Comparison of ENCODE assay signal across 8 cellular contexts in the genomic region with DNA sequence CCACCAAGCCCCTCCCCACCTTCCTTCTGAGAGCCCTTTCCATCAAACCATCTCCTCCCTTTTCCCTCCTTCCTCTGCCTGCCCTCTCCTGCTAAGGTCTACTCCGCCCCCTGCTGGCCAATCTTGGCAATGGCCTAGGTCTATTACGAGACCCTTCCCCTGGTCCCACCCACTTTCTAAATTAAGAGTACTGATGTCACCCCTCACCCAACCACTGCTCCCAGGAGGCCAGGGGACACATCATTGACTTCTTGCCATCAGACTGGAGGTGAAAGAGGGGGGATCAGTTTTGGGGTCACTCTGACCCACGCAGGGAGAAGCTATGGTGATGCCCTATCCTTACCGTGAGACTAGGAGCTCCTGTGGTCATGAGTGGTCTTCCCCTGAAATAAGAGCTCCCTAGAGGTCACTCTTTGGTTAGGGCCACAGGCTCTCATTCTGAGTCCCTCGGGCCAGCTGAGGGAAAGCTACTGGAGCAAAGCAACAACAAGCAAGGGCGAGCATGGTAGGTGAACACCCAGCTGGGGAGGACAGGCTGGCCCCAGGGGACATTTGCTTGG. TPM values are rescaled to one million over a fixed set of nuclear protein-coding genes. Genes with fewer than 3 reads are reported as not detected.
DNase-seq lines count a peak whose midpoint lies in the region; ATAC-seq and TF ChIP-seq lines count a peak whose summit lies in the region.

No MANE protein-coding gene starts in this region.

- H3K4me3 ChIP-seq in adipocyte (ENCODE audit: low read length): no peak overlapping the region
- no peak overlapping the region for H3K4me3 ChIP-seq in sigmoid colon

- no peak overlapping the region for H3K27ac ChIP-seq in sigmoid colon

- H3K27ac Mint-ChIP-seq in T-cell: no peak overlapping the region

- peaks cover 24 to 32% of the 10 kb centered on the region in 2 donors for H3K27me3 Mint-ChIP-seq in T-cell

- H3K4me1 Mint-ChIP-seq in T-cell: peaks cover 0 to 4% (median 0%) of the 10 kb centered on the region in 3 donors

- no peak overlapping the region for H3K4me3 Mint-ChIP-seq in T-cell

- H3K9me3 ChIP-seq in adipocyte (ENCODE audit: control insufficient read depth, low read length): no peaks in the 10 kb centered on the region
- H3K9me3 ChIP-seq in sigmoid colon: no peaks in the 10 kb centered on the region

- H3K9ac ChIP-seq in adipocyte (ENCODE audit: low read length): no peak overlapping the region

- TF ChIP-seq POLR2A in sigmoid colon (IDR thresholded peaks at IDR 0.05): no peak

- H3K4me1 ChIP-seq in adipocyte (ENCODE audit: control insufficient read depth, insufficient read depth, low read length): peaks cover 11% of the 10 kb centered on the region
- H3K4me1 ChIP-seq in sigmoid colon: peaks cover 0 to 37% (median 24%) of the 10 kb centered on the region in 4 donors

- ATAC-seq in T-cell (replicated peaks in 1 of 4) (peak; percentile 52 to 72 (median 61)), left ventricle myocardium superior (peak; percentile 64), HG03432 (IDR thresholded peaks at IDR 0.05; ENCODE audit: unreplicated experiment) (no peak), HG03039 (IDR thresholded peaks at IDR 0.05; ENCODE audit: unreplicated experiment) (no peak)

- H3K9me3 Mint-ChIP-seq in T-cell: no peaks in the 10 kb centered on the region

- peak; percentile 94 to 99 (median 96) for TF ChIP-seq CTCF in sigmoid colon (IDR thresholded peaks at IDR 0.05)

- no peaks in the 10 kb centered on the region for H3K36me3 Mint-ChIP-seq in T-cell

- CTCF ChIA-PET in T-cell (lab: Charles Lee): interaction anchor here (0.7 to 2.1 kb wide), 10 partner anchors 9 to 150 kb away, joined by 3 to 10 read pairs (median 4); a partner anchor contains a TSS

- no peaks in the 10 kb centered on the region for H3K27me3 ChIP-seq in adipocyte (replicated peaks; ENCODE audit: control insufficient read depth, insufficient read depth, low read length)
- H3K27me3 ChIP-seq in sigmoid colon: no peaks in the 10 kb centered on the region

- intact Hi-C loops in left ventricle myocardium superior (cut with micrococcal nuclease): loop anchor here (2.0 kb wide), 1 partner anchor 142 kb away; no protein-coding TSS in a partner anchor
- intact Hi-C loops in sigmoid colon (cut with DNase I): loop anchor here (1.0 to 5.0 kb wide), 2 partner anchors 33 to 143 kb away; a partner anchor contains a TSS

- 37 to 39% methylated on average over 6 of the region's 6 CpGs for WGBS in sigmoid colon, 2 donors

- H3K36me3 ChIP-seq in adipocyte (ENCODE audit: control insufficient read depth, insufficient read depth, low read length, severe bottlenecking): no peaks in the 10 kb centered on the region
- H3K36me3 ChIP-seq in sigmoid colon: no peaks in the 10 kb centered on the region

- DNase-seq in GM03348 (ENCODE audit: low spot score) (peak; percentile 79), NCI-H146 (lab: John Stamatoyannopoulos, UW) (peak; percentile 90), T-cell (peak; percentile 5 to 76 (median 64)), adipocyte (ENCODE audit: low read depth) (peak; percentile 91), left ventricle myocardium superior (peak; percentile 89), sigmoid colon (peak; percentile 84)

- no peak for TF ChIP-seq EP300 in sigmoid colon (IDR thresholded peaks at IDR 0.05)

- POLR2A ChIA-PET in T-cell (lab: Charles Lee): interaction anchor here in 1 of 2 donors (0.6 kb wide), 1 partner anchor 114 kb away, joined by 3 read pairs; no protein-coding TSS in a partner anchor

RNA-seq across cellular contexts. Expression of a gene that starts 34.6 kb away (rescaled TPM):
- total RNA-seq in T-cell: not detected
- total RNA-seq in left ventricle myocardium superior: not detected
- total RNA-seq in sigmoid colon: not detected
- not detected for polyA plus RNA-seq in sigmoid colon

RNA-seq across cellular contexts. Expression of a gene that starts 40.7 kb away (rescaled TPM):
- total RNA-seq in T-cell: 100 to 1,000 TPM; 200 to 467 (median 400) TPM
- total RNA-seq in left ventricle myocardium superior: 201 TPM
- 1,000 to 10,000 TPM in 1 of 4 donors, 100 to 1,000 TPM in 3; 445 to 1,159 (median 590) TPM for total RNA-seq in sigmoid colon
- 1,000 to 10,000 TPM; 4,079 to 7,223 (median 4,178) TPM for polyA plus RNA-seq in sigmoid colon

RNA-seq across cellular contexts. Expression of a gene that starts 45.7 kb away (rescaled TPM):
- total RNA-seq in T-cell (1 to 10 TPM in 3 of 5 donors, under 1 TPM in 1, not detected in 1; 0.36 to 1.6 (median 1.2) TPM), left ventricle myocardium superior (not detected), sigmoid colon (not detected)
- not detected for polyA plus RNA-seq in sigmoid colon

RNA-seq across cellular contexts. Expression of a gene that starts 50.5 kb away (rescaled TPM):
- 100 to 1,000 TPM; 297 to 698 (median 384) TPM for total RNA-seq in T-cell
- total RNA-seq in left ventricle myocardium superior: 114 TPM
- 100 to 1,000 TPM; 189 to 486 (median 288) TPM for total RNA-seq in sigmoid colon
- polyA plus RNA-seq in sigmoid colon: 100 to 1,000 TPM; 304 to 499 (median 336) TPM

RNA-seq across cellular contexts. Expression of a gene that starts 54.0 kb away (rescaled TPM):
- total RNA-seq in T-cell: not detected
- total RNA-seq in left ventricle myocardium superior: 0.79 TPM
- 1 to 10 TPM; 1.1 to 4.3 (median 2.2) TPM for total RNA-seq in sigmoid colon
- polyA plus RNA-seq in sigmoid colon: 1 to 10 TPM; 1.4 to 3.9 (median 3.6) TPM

Comparison
In these comparisons a context has a peak if more than half of its experiments do, and no peak if none do; other contexts are left out.
1. ATAC-seq: peak in T-cell (4 of 4) and left ventricle myocardium superior (single experiment); none in HG03432 (single experiment) and HG03039 (single experiment).
2. Peak in every context shown above with its lines, with median percentiles within 50 percentile points of each other: DNase-seq.